ENCODE assay signal across 8 cellular contexts in genomic region chr3:45656575-45657363, GRCh38. TPM values are rescaled to one million over a fixed set of nuclear protein-coding genes. Genes with fewer than 3 reads are reported as not detected.
DNase-seq lines count a peak whose midpoint lies in the region; ATAC-seq and TF ChIP-seq lines count a peak whose summit lies in the region.

No MANE protein-coding gene starts in this region.

- WGBS in adrenal gland, 4 donors = 31 to 44% (median 40%) methylated on average over 12 to 14 of the region's 14 CpGs

- H3K4me3 ChIP-seq in adrenal gland = no peak overlapping the region
- no peak overlapping the region for H3K4me3 ChIP-seq in left ventricle myocardium inferior
- no peak overlapping the region for H3K4me3 ChIP-seq in retinal pigment epithelial cell (ENCODE audit: low read length)

- intact Hi-C loops in adrenal gland (cut with DNase I) = loop anchor here (2.0 to 10.0 kb wide), 3 partner anchors 64 to 432 kb away; partner anchors contain the start of gene TMEM158 (in 1 of the 2)
- intact Hi-C loops in left ventricle myocardium inferior (cut with micrococcal nuclease) = loop anchor here (5.0 kb wide), 2 partner anchors 64 to 144 kb away; partner anchors contain the start of gene LIMD1

- no peak for TF ChIP-seq POLR2A in adrenal gland (IDR thresholded peaks at IDR 0.05)

- H3K27me3 ChIP-seq in adrenal gland (no peaks in the 10 kb centered on the region), left ventricle myocardium inferior (ENCODE audit: low read depth) (no peaks in the 10 kb centered on the region)

- TF ChIP-seq CTCF in adrenal gland (IDR thresholded peaks at IDR 0.05) (peak; percentile 93 to 99 (median 99)), left ventricle myocardium inferior (IDR thresholded peaks at IDR 0.05; ENCODE audit: borderline replicate concordance) (peak; percentile 98), retinal pigment epithelial cell (conservative IDR thresholded peaks at IDR 0.05; ENCODE audit: low read depth, low read length) (peak; percentile 93)

- H3K27ac ChIP-seq in adrenal gland (no peak overlapping the region), left ventricle myocardium inferior (replicated peaks) (no peak overlapping the region)

- no peaks in the 10 kb centered on the region for H3K9me3 ChIP-seq in adrenal gland (replicated peaks in 1 of 3)
- no peaks in the 10 kb centered on the region for H3K9me3 ChIP-seq in left ventricle myocardium inferior (replicated peaks)

- H3K36me3 ChIP-seq in adrenal gland (replicated peaks in 1 of 2) = no peaks in the 10 kb centered on the region
- no peaks in the 10 kb centered on the region for H3K36me3 ChIP-seq in left ventricle myocardium inferior

- DNase-seq in DMS79 treated with DMSO at 0.1 percent for 48 hours (lab: John Stamatoyannopoulos, UW) (peak; percentile 51), HCEC 1CT (peak; percentile 92), NCI-H146 (lab: John Stamatoyannopoulos, UW) (peak; percentile 78), SW480 (ENCODE audit: low spot score) (peak; percentile 85), adrenal gland (peak; percentile 93 to 97 (median 96)), left ventricle myocardium inferior (peak; percentile 88), retinal pigment epithelial cell (ENCODE audit: low read depth) (peak; percentile 87)

- peaks cover 0 to 17% of the 10 kb centered on the region in 2 donors for H3K4me1 ChIP-seq in adrenal gland (replicated peaks in 1 of 2)
- peaks cover 64% of the 10 kb centered on the region for H3K4me1 ChIP-seq in left ventricle myocardium inferior

- ATAC-seq in HG03045 (IDR thresholded peaks at IDR 0.05; ENCODE audit: unreplicated experiment) = no peak

RNA-seq across cellular contexts. Expression of gene SACM1L, which starts 32.4 kb away (rescaled TPM):
- total RNA-seq in adrenal gland (10 to 100 TPM; 25.9 to 56.8 (median 44.8) TPM), left ventricle myocardium inferior (20.9 TPM)
- polyA plus RNA-seq in adrenal gland = 10 to 100 TPM; 22.5 to 59.3 (median 28.6) TPM
